Comparison of ENCODE assay signal across 23 cellular contexts in the genomic region with DNA sequence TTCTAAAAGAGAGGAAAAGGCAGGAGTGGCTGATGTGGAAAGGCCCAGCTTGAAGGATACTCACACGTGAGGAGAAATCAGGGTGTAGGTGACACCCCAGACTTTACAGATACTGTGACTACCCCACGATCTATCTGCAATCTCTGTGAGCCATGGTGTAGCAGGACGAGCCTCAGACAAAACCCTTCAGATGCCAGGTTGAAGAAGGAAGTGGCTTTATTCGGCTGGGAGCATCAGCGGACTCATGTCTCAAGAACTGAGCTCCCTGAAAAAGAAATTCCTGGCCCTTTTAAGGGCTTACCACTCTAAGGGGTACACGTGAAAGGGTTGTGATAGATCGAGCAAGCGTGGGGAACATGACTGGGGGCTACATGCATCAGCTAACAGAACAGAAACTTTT. TPM values are rescaled to one million over a fixed set of nuclear protein-coding genes. Genes with fewer than 3 reads are reported as not detected.
A peak's percentile ranks its signal among the peaks of the same experiment; 100 is the strongest.
DNase-seq lines count a peak whose midpoint lies in the region; ATAC-seq, FAIRE-seq and TF ChIP-seq lines count a peak whose summit lies in the region.
"Had no signal": no experiment of that assay in that cellular context is flagged by ENCODE, and none has a peak within 500 bp of the region (broad histone marks: within the 10 kb centered on the region; RNA-seq: fewer than 3 reads in every experiment).

No MANE protein-coding gene starts in this region.

- H2AFZ ChIP-seq in K562 (ENCODE audit: low read depth, low read length): no peak overlapping the region
- H2AFZ ChIP-seq: GM23338 had no signal

- CTCF ChIA-PET in A549 (lab: Yijun Ruan, JAX): interaction anchor here (1.1 to 11.1 kb wide), 5 partner anchors 16 to 134 kb away, joined by 3 to 115 read pairs (median 5); no protein-coding TSS in a partner anchor
- CTCF ChIA-PET in K562 (lab: Yijun Ruan, JAX; ENCODE audit: low intra/inter-chr PET ratio): no interaction called here

- no peak for TF ChIP-seq EP300 in A549 (IDR thresholded peaks at IDR 0.05)
- no peak for TF ChIP-seq EP300 in K562 (IDR thresholded peaks at IDR 0.05; ENCODE audit: low read length)

- no peak overlapping the region for H3K4me3 Mint-ChIP-seq in type B pancreatic cell
- H3K4me3 Mint-ChIP-seq: CD4-positive, alpha-beta T cell; GM23338; HFFc6 had no signal

- peaks cover 41% of the 10 kb centered on the region for H3K27me3 Mint-ChIP-seq in type B pancreatic cell

- H3K4me3 ChIP-seq in A549 (no peak overlapping the region), K562 (no peak overlapping the region), aorta (ENCODE audit: low read length in 2 of 2) (no peak overlapping the region)
- H3K4me3 ChIP-seq: GM23338 had no signal

- TF ChIP-seq CTCF in A549 (IDR thresholded peaks at IDR 0.05) (no peak), K562 (IDR thresholded peaks at IDR 0.05 in 2 of 3, conservative IDR thresholded peaks at IDR 0.05 in 1 of 3; ENCODE audit: insufficient read depth in 2 of 3, low read depth in 1 of 3, low read length in 3 of 3) (no peak), type B pancreatic cell (conservative IDR thresholded peaks at IDR 0.05) (no peak)

- intact Hi-C loops in K562 (cut with micrococcal nuclease): no loop called here
- intact Hi-C loops in aorta (cut with DNase I): no loop called here

- ATAC-seq in A549: no peak
- ATAC-seq in K562: no peak
- ATAC-seq in aorta (ENCODE audit: low FRiP score): no peak
- ATAC-seq: GM23338, HCT116 had no signal

- TF ChIP-seq RAD21 in A549 (conservative IDR thresholded peaks at IDR 0.05 in 1 of 2, IDR thresholded peaks at IDR 0.05 in 1 of 2): no peak
- no peak for TF ChIP-seq RAD21 in K562 (CRISPR knock-in tag; conservative IDR thresholded peaks at IDR 0.05 in 1 of 2, IDR thresholded peaks at IDR 0.05 in 1 of 2)

- H3K27ac Mint-ChIP-seq in type B pancreatic cell: peak overlapping the region; percentile 20
- H3K27ac Mint-ChIP-seq: CD4-positive, alpha-beta T cell; GM23338; HFFc6 had no signal

- in situ Hi-C loops in K562 (cut with MboI): no loop called here

- no peaks in the 10 kb centered on the region for H3K79me2 ChIP-seq in K562 (ENCODE audit: control insufficient read depth, insufficient read depth, low read length)

- no peaks in the 10 kb centered on the region for H3K36me3 Mint-ChIP-seq in type B pancreatic cell

- H3K27ac ChIP-seq in A549 (no peak overlapping the region), K562 (ENCODE audit: extremely low read depth, low read depth, low read length) (no peak overlapping the region), aorta (ENCODE audit: low read depth in 1 of 2, low read length in 2 of 2) (no peak overlapping the region)
- H3K27ac ChIP-seq: C4-2B, HL-60 had no signal

- BruUV-seq in K562 (replicated peaks; lab: Mats Ljungman, UMichigan): no TSS peak

- POLR2A ChIA-PET in A549 (lab: Yijun Ruan, JAX): no interaction called here
- POLR2A ChIA-PET in K562 (lab: Yijun Ruan, JAX): interaction anchor here (0.6 kb wide), 1 partner anchor 40 kb away, joined by 3 read pairs; no protein-coding TSS in a partner anchor

- no peak for DNase-seq in A549 (ENCODE audit: low read depth in 1 of 2, low spot score in 1 of 2)
- no peak for DNase-seq in K562 (ENCODE audit: extremely low read depth in 1 of 4, low spot score in 3 of 4)
- DNase-seq in islet precursor cell: peak; percentile 29
- DNase-seq in type B pancreatic cell (ENCODE audit: extremely low spot score, unreplicated experiment): no peak
- no peak for DNase-seq in midbrain (lab: John Stamatoyannopoulos, UW)
- DNase-seq in aorta: no peak
- no peak for DNase-seq in RKO (ENCODE audit: low spot score)
- DNase-seq: AML-193; Caco-2; CD4-positive, alpha-beta T cell; H7; HFFc6; IMR-90 had no signal

- H3K4me1 ChIP-seq in A549: peaks cover 12% of the 10 kb centered on the region
- H3K4me1 ChIP-seq in K562 (replicated peaks in 1 of 2; ENCODE audit: control insufficient read depth in 2 of 2, insufficient read depth in 2 of 2, low read length in 2 of 2): peaks cover 5 to 29% of the 10 kb centered on the region in 2 experiments; a peak in 4 of 5 replicates
- H3K4me1 ChIP-seq in aorta (ENCODE audit: control insufficient read depth in 1 of 2, insufficient read depth in 2 of 2, low read length in 2 of 2): no peaks in the 10 kb centered on the region

- H3K27me3 ChIP-seq in K562 (ENCODE audit: control insufficient read depth in 2 of 2, insufficient read depth in 2 of 2, low read length in 2 of 2) (peaks cover 13 to 28% of the 10 kb centered on the region in 2 experiments; a peak in 4 of 5 replicates), aorta (ENCODE audit: control insufficient read depth in 1 of 2, insufficient read depth in 2 of 2, low read length in 1 of 2) (no peaks in the 10 kb centered on the region)

- H3K4me1 Mint-ChIP-seq in type B pancreatic cell (ENCODE audit: unreplicated experiment): peaks cover 13% of the 10 kb centered on the region

- peaks cover 4% of the 10 kb centered on the region for H3K9me3 Mint-ChIP-seq in type B pancreatic cell
- H3K9me3 Mint-ChIP-seq: CD4-positive, alpha-beta T cell; HFFc6 had no signal

- no peaks in the 10 kb centered on the region for H3K36me3 ChIP-seq in K562 (ENCODE audit: control insufficient read depth, insufficient read depth, low read length)
- peaks cover 0 to 2% of the 10 kb centered on the region in 2 donors for H3K36me3 ChIP-seq in aorta (ENCODE audit: control insufficient read depth in 1 of 2, insufficient read depth in 2 of 2, low read length in 1 of 2)

- no peaks in the 10 kb centered on the region for H3K9me3 ChIP-seq in A549
- H3K9me3 ChIP-seq in K562 (replicated peaks; ENCODE audit: control insufficient read depth, insufficient read depth, low read depth, low read length): no peaks in the 10 kb centered on the region
- H3K9me3 ChIP-seq in aorta (ENCODE audit: control insufficient read depth, low read length): no peaks in the 10 kb centered on the region
- H3K9me3 ChIP-seq: Caco-2 had no signal

- FAIRE-seq in A549 (lab: Jason Lieb, UNC) (peak; percentile 39), K562 (lab: Jason Lieb, UNC) (no peak)
- FAIRE-seq: A204.1, D721Med, G401.6, GM12891 had no signal

- peaks cover 3% of the 10 kb centered on the region for H3K9me1 ChIP-seq in K562 (ENCODE audit: control insufficient read depth, insufficient read depth, low read length)

- H3K9ac ChIP-seq in K562 (ENCODE audit: insufficient read depth in 1 of 2, low read depth in 2 of 2, low read length in 2 of 2): no peak overlapping the region

- TF ChIP-seq POLR2A in A549 (IDR thresholded peaks at IDR 0.05; ENCODE audit: low read length): no peak
- TF ChIP-seq POLR2A in K562 (conservative IDR thresholded peaks at IDR 0.05): no peak

- peaks cover 6% of the 10 kb centered on the region; the same call in 1 of the 2 replicates for H4K20me1 ChIP-seq in K562 (replicated peaks; ENCODE audit: control insufficient read depth, insufficient read depth, low read length)

- H3K4me2 ChIP-seq in A549: no peak overlapping the region
- no peak overlapping the region for H3K4me2 ChIP-seq in K562 (ENCODE audit: insufficient read depth, low read length)
- H3K4me2 ChIP-seq: GM23338 had no signal

- WGBS in A549 (ENCODE audit: missing lambda C conversion rate): 67% methylated on average over 8 of the region's 8 CpGs
- 30% methylated on average over 8 of the region's 8 CpGs for WGBS in K562 (ENCODE audit: insufficient coverage, low coverage, missing lambda C conversion rate)
- WGBS in aorta, 2 donors: 88 to 90% methylated on average over 8 of the region's 8 CpGs

RNA-seq across cellular contexts. Expression of gene SLC6A4, which starts 4.7 kb away (rescaled TPM):
- polyA plus RNA-seq in A549 (2011; rRNA removed) (0.07 and 0.12 TPM in 2 replicates), A549 (2017; fragmentation: RNase III; extraction: RNeasy Plus Mini Kit Qiagen cat#74134 plus additional on column Dnase treatment) (0.04 TPM in 1 of 3 replicates, not detected in the others), K562 (2011; rRNA removed) (0.07 TPM in 1 of 2 replicates, not detected in the other), K562 (2014; fragmentation: Illumina TruSeq; extraction: Trizol) (0.06 TPM in 1 of 2 replicates, not detected in the other), K562 (2014; fragmentation: Nextera tagmentation; extraction: Ambion mirVana) (not detected), K562 (2014; rRNA removed) (0.05 TPM in 1 of 2 replicates, not detected in the other), aorta (1 to 10 TPM in 1 of 2 donors, under 1 TPM in 1; 0.13 to 1.1 TPM)
- polyA plus RNA-seq in A549 (2012; cell fraction: cytosol; rRNA removed): 0.03 and 0.05 TPM in 2 replicates
- 0.05 and 0.06 TPM in 2 replicates for polyA plus RNA-seq in A549 (2012; cell fraction: nucleus; rRNA removed)
- not detected in 2 replicates for polyA minus RNA-seq in A549 (2011; rRNA and poly(A)+ RNA removed)
- total RNA-seq in K562 (2011; cell fraction: chromatin; rRNA removed; ENCODE audit: low replicate concordance): not detected in 2 replicates
- total RNA-seq in K562 (2011; cell fraction: nucleolus; rRNA removed): not detected in 2 replicates
- total RNA-seq in K562 (2011; cell fraction: nucleoplasm; rRNA removed): 0.44 TPM in 1 of 2 replicates, not detected in the other
- total RNA-seq in K562 (2014; rRNA removed) (0.05 TPM in 1 of 2 replicates, not detected in the other), K562 (2014; rRNA removed; fragmentation: Illumina TruSeq; extraction: Trizol) (not detected in 2 replicates), K562 (2015; rRNA removed; fragmentation: Illumina TruSeq; extraction: Trizol) (not detected in 2 replicates), K562 (2021) (0.09 TPM in 1 of 2 replicates, not detected in the other), type B pancreatic cell (ENCODE audit: low replicate concordance) (9.4 and 34.7 TPM in 2 replicates), aorta (under 1 TPM; 0.27 to 0.45 TPM)
- 0.04 and 0.06 TPM in 2 replicates for polyA plus RNA-seq in K562 (2011; cell fraction: cytosol; rRNA removed)
- 0.07 TPM in 1 of 2 replicates, not detected in the other for polyA plus RNA-seq in K562 (2011; cell fraction: nucleus; rRNA removed)
- 0.01 and 0.21 TPM in 2 replicates for polyA plus RNA-seq in K562 (2012)
- not detected in 2 replicates for polyA minus RNA-seq in K562 (2011; rRNA and poly(A)+ RNA removed)
- not detected in 2 replicates for polyA minus RNA-seq in K562 (2011; cell fraction: cytosol; rRNA and poly(A)+ RNA removed)
- not detected in 2 replicates for polyA minus RNA-seq in K562 (2011; cell fraction: nucleus; rRNA and poly(A)+ RNA removed)
- total RNA-seq: CD4-positive, alpha-beta T cell; H7; HFFc6; HT1080 had no signal
- polyA plus RNA-seq: BJ, IMR-90 had no signal

RNA-seq across cellular contexts. Expression of gene BLMH, which starts 51.6 kb away (rescaled TPM):
- 36.4 and 38.5 TPM in 2 replicates for polyA plus RNA-seq in A549 (2011; rRNA removed)
- 23.5 and 25.1 TPM in 2 replicates for polyA plus RNA-seq in A549 (2012; cell fraction: cytosol; rRNA removed)
- polyA plus RNA-seq in A549 (2012; cell fraction: nucleus; rRNA removed): 34.7 and 44.2 TPM in 2 replicates
- polyA plus RNA-seq in A549 (2017; fragmentation: RNase III; extraction: RNeasy Plus Mini Kit Qiagen cat#74134 plus additional on column Dnase treatment): 61.5 to 66.4 TPM (median 62.7 TPM) in 3 replicates
- 21.5 and 33.7 TPM in 2 replicates for polyA minus RNA-seq in A549 (2011; rRNA and poly(A)+ RNA removed)
- total RNA-seq in K562 (2011; cell fraction: chromatin; rRNA removed; ENCODE audit: low replicate concordance): 72.7 and 152 TPM in 2 replicates
- 40.2 and 50.1 TPM in 2 replicates for total RNA-seq in K562 (2011; cell fraction: nucleolus; rRNA removed)
- 84.8 and 99.5 TPM in 2 replicates for total RNA-seq in K562 (2011; cell fraction: nucleoplasm; rRNA removed)
- total RNA-seq in K562 (2014; rRNA removed): 54.9 and 61.5 TPM in 2 replicates
- total RNA-seq in K562 (2014; rRNA removed; fragmentation: Illumina TruSeq; extraction: Trizol): 103 and 110 TPM in 2 replicates
- total RNA-seq in K562 (2015; rRNA removed; fragmentation: Illumina TruSeq; extraction: Trizol): 75.8 and 78.7 TPM in 2 replicates
- 106 and 118 TPM in 2 replicates for total RNA-seq in K562 (2021)
- 21.3 and 45.3 TPM in 2 replicates for polyA plus RNA-seq in K562 (2011; rRNA removed)
- 18.2 and 21.3 TPM in 2 replicates for polyA plus RNA-seq in K562 (2011; cell fraction: cytosol; rRNA removed)
- 28.2 and 35.4 TPM in 2 replicates for polyA plus RNA-seq in K562 (2011; cell fraction: nucleus; rRNA removed)
- polyA plus RNA-seq in K562 (2012): 64.1 and 83.7 TPM in 2 replicates
- polyA plus RNA-seq in K562 (2014; fragmentation: Illumina TruSeq; extraction: Trizol): 103 and 113 TPM in 2 replicates
- polyA plus RNA-seq in K562 (2014; fragmentation: Nextera tagmentation; extraction: Ambion mirVana): 10 to 100 TPM; 26.0 to 38.7 TPM
- polyA plus RNA-seq in K562 (2014; rRNA removed): 67.3 and 69.7 TPM in 2 replicates
- 40.0 and 65.9 TPM in 2 replicates for polyA minus RNA-seq in K562 (2011; rRNA and poly(A)+ RNA removed)
- polyA minus RNA-seq in K562 (2011; cell fraction: cytosol; rRNA and poly(A)+ RNA removed): 23.3 and 36.8 TPM in 2 replicates
- polyA minus RNA-seq in K562 (2011; cell fraction: nucleus; rRNA and poly(A)+ RNA removed): 30.9 and 33.9 TPM in 2 replicates
- total RNA-seq in type B pancreatic cell (ENCODE audit: low replicate concordance): 28.3 and 58.2 TPM in 2 replicates
- 10 to 100 TPM; 28.5 to 37.8 TPM for total RNA-seq in aorta
- 10 to 100 TPM; 20.0 to 26.3 TPM for polyA plus RNA-seq in aorta
